ENCODE assay signal across 8 cellular contexts in the genomic region with DNA sequence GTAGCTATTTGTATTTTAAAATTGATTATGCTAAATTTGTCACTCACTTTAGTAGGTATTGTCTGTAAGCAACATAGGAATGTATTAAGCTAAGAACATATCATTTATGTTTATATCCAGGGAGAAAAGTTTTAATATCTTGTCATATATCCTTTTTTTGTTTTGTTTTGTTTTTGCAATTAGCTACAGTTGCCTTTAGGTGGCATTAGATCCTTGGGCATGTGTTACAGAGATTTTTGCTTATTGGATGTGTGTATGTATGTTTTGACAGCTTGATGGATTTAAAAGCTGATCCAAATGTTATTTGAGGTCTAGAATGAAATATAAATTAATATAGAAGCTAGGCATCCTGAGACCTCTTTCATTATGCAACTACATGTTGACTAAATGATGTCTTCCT. TPM values are rescaled to one million over a fixed set of nuclear protein-coding genes. Genes with fewer than 3 reads are reported as not detected.
DNase-seq lines count a peak whose midpoint lies in the region; ATAC-seq and TF ChIP-seq lines count a peak whose summit lies in the region.
"Had no signal": no experiment of that assay in that cellular context is flagged by ENCODE, and none has a peak within 500 bp of the region (broad histone marks: within the 10 kb centered on the region; RNA-seq: fewer than 3 reads in every experiment).

No MANE protein-coding gene starts in this region.

- DNase-seq in GM04504 (ENCODE audit: low read depth) (peak; percentile 9), LoVo (ENCODE audit: low spot score) (peak; percentile 27), dermis blood vessel endothelial cell (peak; percentile 76), progenitor cell of endocrine pancreas (ENCODE audit: low spot score, unreplicated experiment) (no peak), T1000 (lab: John Stamatoyannopoulos, UW) (no peak)
- no peak for DNase-seq in activated effector memory CD4-positive, alpha-beta T cell treated with anti-CD3 and anti-CD28 coated beads, Interleukin-2, amount 50 U/mL, for 16 hours
- DNase-seq: amygdala had no signal

- no peak overlapping the region for H3K27ac Mint-ChIP-seq in progenitor cell of endocrine pancreas

- peak; percentile 45 for TF ChIP-seq CTCF in progenitor cell of endocrine pancreas (IDR thresholded peaks at IDR 0.05; ENCODE audit: unreplicated experiment)

- no peaks in the 10 kb centered on the region for H3K9me3 Mint-ChIP-seq in progenitor cell of endocrine pancreas (ENCODE audit: low read depth)

- no peaks in the 10 kb centered on the region for H3K36me3 Mint-ChIP-seq in progenitor cell of endocrine pancreas (ENCODE audit: insufficient read depth)

- no peak overlapping the region for H3K4me3 Mint-ChIP-seq in progenitor cell of endocrine pancreas (ENCODE audit: low read depth)

- H3K4me1 Mint-ChIP-seq in progenitor cell of endocrine pancreas (ENCODE audit: low read depth) = no peaks in the 10 kb centered on the region

- H3K27me3 Mint-ChIP-seq in progenitor cell of endocrine pancreas = no peaks in the 10 kb centered on the region

- no peak for ATAC-seq in GM19328 (IDR thresholded peaks at IDR 0.05; ENCODE audit: unreplicated experiment)

RNA-seq across cellular contexts. Expression of a gene that starts 36.1 kb away (rescaled TPM):
- total RNA-seq in dermis blood vessel endothelial cell = 29.5 and 35.9 TPM in 2 replicates
- total RNA-seq in progenitor cell of endocrine pancreas = 40.8 and 41.8 TPM in 2 replicates

Comparison
In these comparisons a context has a peak if more than half of its experiments do, and no peak if none do; other contexts are left out.
1. DNase-seq: peak in GM04504 (single experiment), LoVo (single experiment) and dermis blood vessel endothelial cell (single experiment); none in progenitor cell of endocrine pancreas (single experiment), activated effector memory CD4-positive, alpha-beta T cell treated with anti-CD3 and anti-CD28 coated beads, Interleukin-2, amount 50 U/mL, for 16 hours (single experiment) and T1000 (single experiment).